In genomic region chr2:21891191-21891590, GRCh38 we compare ENCODE assay signal across 35 cellular contexts.
"Had no signal": no experiment of that assay in that cellular context is flagged by ENCODE, and none has a peak within 500 bp of the region (broad histone marks: within the 10 kb centered on the region; RNA-seq: fewer than 3 reads in every experiment).

No MANE protein-coding gene starts in this region.

- H3K4me3 Mint-ChIP-seq: activated CD4-positive, alpha-beta T cell treated with anti-CD3 and anti-CD28 coated beads for 36 hours; activated CD8-positive, alpha-beta memory T cell treated with anti-CD3 and anti-CD28 coated beads, Interleukin-2, amount 10 ng/mL, durations not matched to agents 7 days and 5 days; activated CD8-positive, alpha-beta T cell treated with anti-CD3 and anti-CD28 coated beads, Interleukin-2, amount 10 ng/mL, durations not matched to agents 7 days and 5 days; activated naive CD8-positive, alpha-beta T cell; central memory CD8-positive, alpha-beta T cell; immature natural killer cell; natural killer cell treated with Interleukin-12 subunit alpha and Interleukin-12 subunit beta and Interleukin-15 and Interleukin-18, amount 100 ng/mL, for 72 hours; stimulated activated memory B cell treated with anti-CD40 and anti-IgM and Interleukin-4, amounts not matched to agents 10 μg/mL and 1 μg/mL and 100 μg/mL, for 72 hours; stimulated activated naive CD8-positive, alpha-beta T cell treated with anti-CD3 and anti-CD28 coated beads, Interleukin-15, amount 100 ng/mL, for 72 hours; T-helper 2 cell treated with Interferon-gamma antibody and Interleukin-4, amounts not matched to agents 5 μg/mL and 100 μg/mL, for 36 hours had no signal

- H3K27ac ChIP-seq: epithelial cell of prostate, esophagus squamous epithelium, gastrocnemius medialis, hepatocyte, lower lobe of right lung, neutrophil, sigmoid colon, thyroid gland had no signal

- H3K27me3 ChIP-seq: esophagus squamous epithelium, gastrocnemius medialis, hepatocyte, neutrophil, sigmoid colon, thyroid gland, upper lobe of left lung had no signal

- H3K4me1 Mint-ChIP-seq: activated CD4-positive, alpha-beta T cell treated with anti-CD3 and anti-CD28 coated beads for 36 hours; activated CD8-positive, alpha-beta memory T cell treated with anti-CD3 and anti-CD28 coated beads, Interleukin-2, amount 10 ng/mL, durations not matched to agents 7 days and 5 days; central memory CD8-positive, alpha-beta T cell; immature natural killer cell; stimulated activated memory B cell treated with anti-CD40 and anti-IgM and Interleukin-4, amounts not matched to agents 10 μg/mL and 1 μg/mL and 100 μg/mL, for 72 hours; stimulated activated naive CD8-positive, alpha-beta T cell treated with anti-CD3 and anti-CD28 coated beads, Interleukin-15, amount 100 ng/mL, for 72 hours had no signal

- H3K4me1 ChIP-seq: esophagus squamous epithelium, gastrocnemius medialis, lower lobe of right lung, sigmoid colon, thyroid gland, upper lobe of left lung had no signal

- H3K27me3 Mint-ChIP-seq: activated CD4-positive, alpha-beta T cell treated with anti-CD3 and anti-CD28 coated beads for 36 hours; activated CD8-positive, alpha-beta memory T cell treated with anti-CD3 and anti-CD28 coated beads, Interleukin-2, amount 10 ng/mL, durations not matched to agents 7 days and 5 days; activated naive CD8-positive, alpha-beta T cell; central memory CD8-positive, alpha-beta T cell; natural killer cell treated with Interleukin-12 subunit alpha and Interleukin-12 subunit beta and Interleukin-15 and Interleukin-18, amount 100 ng/mL, for 72 hours; progenitor cell of endocrine pancreas; stimulated activated memory B cell treated with anti-CD40 and anti-IgM and Interleukin-4, amounts not matched to agents 10 μg/mL and 1 μg/mL and 100 μg/mL, for 72 hours; stimulated activated naive CD8-positive, alpha-beta T cell treated with anti-CD3 and anti-CD28 coated beads, Interleukin-15, amount 100 ng/mL, for 72 hours had no signal

- H3K4me2 ChIP-seq: hepatocyte, smooth muscle cell had no signal

- H3K9me3 Mint-ChIP-seq: stimulated activated memory B cell treated with anti-CD40 and anti-IgM and Interleukin-4, amounts not matched to agents 10 μg/mL and 1 μg/mL and 100 μg/mL, for 72 hours had no signal

- H3K9me3 ChIP-seq: esophagus squamous epithelium, gastrocnemius medialis, lower lobe of right lung, mucosa of descending colon, neutrophil, sigmoid colon, thyroid gland, upper lobe of left lung had no signal

- H3K36me3 Mint-ChIP-seq: activated CD8-positive, alpha-beta memory T cell treated with anti-CD3 and anti-CD28 coated beads, Interleukin-2, amount 10 ng/mL, durations not matched to agents 7 days and 5 days; activated naive CD8-positive, alpha-beta T cell; immature natural killer cell; stimulated activated memory B cell treated with anti-CD40 and anti-IgM and Interleukin-4, amounts not matched to agents 10 μg/mL and 1 μg/mL and 100 μg/mL, for 72 hours had no signal

- H3K36me3 ChIP-seq: esophagus squamous epithelium, gastrocnemius medialis, lower lobe of right lung, neutrophil, sigmoid colon, thyroid gland, upper lobe of left lung had no signal

- H3K4me3 ChIP-seq: esophagus squamous epithelium, gastrocnemius medialis, hepatocyte, lower lobe of right lung, mucosa of descending colon, sigmoid colon, smooth muscle cell, thyroid gland, upper lobe of left lung had no signal

- FAIRE-seq: bronchial epithelial cell, endometrium had no signal

- DNase-seq: activated CD4-positive, alpha-beta T cell treated with anti-CD3 and anti-CD28 coated beads for 36 hours; activated CD4-positive, CD25-positive, alpha-beta regulatory T cell; activated CD8-positive, alpha-beta memory T cell treated with anti-CD3 and anti-CD28 coated beads, Interleukin-2, amount 10 ng/mL, durations not matched to agents 7 days and 5 days; activated CD8-positive, alpha-beta T cell treated with anti-CD3 and anti-CD28 coated beads, Interleukin-2, amount 10 ng/mL, durations not matched to agents 7 days and 5 days; activated naive CD4-positive, alpha-beta T cell; activated T-cell treated with anti-CD3 and anti-CD28 coated beads, Interleukin-2, amount 50 U/mL, for 48 hours; anterior cingulate cortex; dermis blood vessel endothelial cell; effector CD4-positive, alpha-beta T cell; esophagus squamous epithelium; gastrocnemius medialis; immature natural killer cell; lower lobe of right lung; mesendoderm; mucosa of descending colon; sigmoid colon; stimulated activated CD4-positive, alpha-beta T cell treated with anti-CD3 and anti-CD28 coated beads, Interleukin-1b, Interleukin-23, amount 100 ng/mL, for 48 hours; stimulated activated CD4-positive, alpha-beta T cell treated with anti-CD3 and anti-CD28 coated beads, Interleukin-4, amount 100 ng/mL, for 4 hours; stimulated activated CD8-positive, alpha-beta memory T cell treated with anti-CD3 and anti-CD28 coated beads, Interleukin-4, amount 100 ng/mL, for 48 hours; stimulated activated naive CD8-positive, alpha-beta T cell treated with anti-CD3 and anti-CD28 coated beads, Interleukin-15, amount 100 ng/mL, for 72 hours; T-helper 1 cell; thyroid gland; upper lobe of left lung had no signal

- H3K27ac Mint-ChIP-seq: activated CD4-positive, alpha-beta T cell treated with anti-CD3 and anti-CD28 coated beads for 36 hours; activated CD8-positive, alpha-beta memory T cell treated with anti-CD3 and anti-CD28 coated beads, Interleukin-2, amount 10 ng/mL, durations not matched to agents 7 days and 5 days; activated CD8-positive, alpha-beta T cell treated with anti-CD3 and anti-CD28 coated beads, Interleukin-2, amount 10 ng/mL, durations not matched to agents 7 days and 5 days; activated naive CD8-positive, alpha-beta T cell; immature natural killer cell; natural killer cell treated with Interleukin-12 subunit alpha and Interleukin-12 subunit beta and Interleukin-15 and Interleukin-18, amount 100 ng/mL, for 72 hours; progenitor cell of endocrine pancreas; stimulated activated memory B cell treated with anti-CD40 and anti-IgM and Interleukin-4, amounts not matched to agents 10 μg/mL and 1 μg/mL and 100 μg/mL, for 72 hours; stimulated activated naive CD8-positive, alpha-beta T cell treated with anti-CD3 and anti-CD28 coated beads, Interleukin-15, amount 100 ng/mL, for 72 hours; T-helper 2 cell treated with Interferon-gamma antibody and Interleukin-4, amounts not matched to agents 5 μg/mL and 100 μg/mL, for 36 hours had no signal
